ENCODE assay signal across 8 cellular contexts in the genomic region with DNA sequence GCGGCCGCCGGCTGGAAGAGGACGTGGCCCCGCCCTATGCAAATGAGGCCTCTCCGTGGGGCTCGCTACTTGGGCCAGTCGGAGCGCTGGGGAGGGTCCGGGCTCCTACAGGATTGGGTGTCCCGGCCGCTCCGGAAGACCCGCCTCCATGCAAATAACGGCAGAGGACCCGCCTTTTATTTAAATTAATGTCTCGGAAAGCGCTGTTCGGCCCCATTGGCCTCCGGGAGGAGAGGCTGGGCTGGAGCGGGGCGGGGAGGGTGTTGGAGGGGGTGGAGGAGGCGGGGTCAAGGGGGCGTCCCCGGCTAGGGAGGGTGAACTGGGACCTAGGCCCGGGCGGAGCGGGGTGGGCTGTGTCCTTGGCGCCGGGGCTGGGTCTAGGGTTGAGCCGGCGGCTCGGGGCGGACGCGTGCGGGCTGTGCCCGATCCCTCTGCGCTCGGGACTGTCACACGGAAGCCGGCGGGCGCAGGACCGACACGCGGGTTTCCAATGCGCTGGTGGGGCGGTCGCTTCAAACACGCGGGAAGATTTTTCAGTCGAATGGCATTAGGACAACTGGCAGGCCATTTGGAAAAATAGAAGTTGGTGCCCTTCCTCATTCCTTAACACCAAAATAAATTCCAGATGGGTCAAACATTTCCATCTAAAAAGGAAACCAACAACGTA. TPM values are rescaled to one million over a fixed set of nuclear protein-coding genes. Genes with fewer than 3 reads are reported as not detected.
DNase-seq lines count a peak whose midpoint lies in the region; ATAC-seq, FAIRE-seq and TF ChIP-seq lines count a peak whose summit lies in the region.

No MANE protein-coding gene starts in this region.

- H3K27me3 Mint-ChIP-seq in activated naive CD8-positive, alpha-beta T cell treated with anti-CD3 and anti-CD28 coated beads, Interleukin-2, amount 10 ng/mL, durations not matched to agents 7 days and 5 days = no peaks in the 10 kb centered on the region

- H3K36me3 ChIP-seq in pancreas = peaks cover 0 to 20% (median 5%) of the 10 kb centered on the region in 3 donors
- H3K36me3 ChIP-seq in tibial artery = peaks cover 17 to 33% (median 33%) of the 10 kb centered on the region in 3 donors

- H3K4me1 ChIP-seq in pancreas = peaks cover 0 to 6% (median 0%) of the 10 kb centered on the region in 3 donors
- peaks cover 0 to 74% (median 66%) of the 10 kb centered on the region in 4 donors for H3K4me1 ChIP-seq in tibial artery

- ATAC-seq in HG02678 (IDR thresholded peaks at IDR 0.05; ENCODE audit: unreplicated experiment) (peak; percentile 91), Right ventricle myocardium superior (ENCODE audit: poor library complexity) (peak; percentile 91), pancreas (peak; percentile 93 to 97 (median 94))
- peak; percentile 95 for ATAC-seq in activated naive CD8-positive, alpha-beta T cell treated with anti-CD3 and anti-CD28 coated beads, Interleukin-2, amount 10 ng/mL, durations not matched to agents 7 days and 5 days (ENCODE audit: low read depth)

- no peak for FAIRE-seq in pancreas (lab: Jason Lieb, UNC)

- H3K9me3 ChIP-seq in pancreas (no peaks in the 10 kb centered on the region), tibial artery (no peaks in the 10 kb centered on the region)

- peak overlapping the region; percentile 92 for H3K4me3 Mint-ChIP-seq in activated naive CD8-positive, alpha-beta T cell treated with anti-CD3 and anti-CD28 coated beads, Interleukin-2, amount 10 ng/mL, durations not matched to agents 7 days and 5 days

- WGBS in pancreas, 2 donors = 0 to 1% methylated on average over 41 to 54 of the region's 54 CpGs

- POLR2A ChIA-PET in activated naive CD8-positive, alpha-beta T cell treated with anti-CD3 and anti-CD28 coated beads, Interleukin-2, amount 10 ng/mL, durations not matched to agents 7 days and 5 days (lab: Charles Lee) = no interaction called here

- H3K4me1 Mint-ChIP-seq in activated naive CD8-positive, alpha-beta T cell treated with anti-CD3 and anti-CD28 coated beads, Interleukin-2, amount 10 ng/mL, durations not matched to agents 7 days and 5 days = peaks cover 29% of the 10 kb centered on the region

- peak overlapping the region; percentile 93 for H3K27ac Mint-ChIP-seq in activated naive CD8-positive, alpha-beta T cell treated with anti-CD3 and anti-CD28 coated beads, Interleukin-2, amount 10 ng/mL, durations not matched to agents 7 days and 5 days

- peak; percentile 95 for DNase-seq in GM12864 (ENCODE audit: low read depth)
- DNase-seq in NCI-H1105 treated with DMSO at 0.1 percent for 48 hours (lab: John Stamatoyannopoulos, UW) = peak; percentile 99
- peak; percentile 98 for DNase-seq in SKM-1 treated with dmso at 0.1 percent for 144 hours (lab: John Stamatoyannopoulos, UW; ENCODE audit: unreplicated experiment)
- DNase-seq in activated naive CD8-positive, alpha-beta T cell treated with anti-CD3 and anti-CD28 coated beads, Interleukin-2, amount 10 ng/mL, durations not matched to agents 7 days and 5 days = peak; percentile 93
- peak; percentile 100 for DNase-seq in Right ventricle myocardium superior
- DNase-seq in pancreas = peak; percentile 93 to 99 (median 99)
- DNase-seq in tibial artery = peak; percentile 100

- no peak for TF ChIP-seq CTCF in GM12864 (IDR thresholded peaks at IDR 0.05; ENCODE audit: low read depth, low read length, missing control alignments)
- TF ChIP-seq CTCF in pancreas (IDR thresholded peaks at IDR 0.05) = peak in 1 of 4 donors; percentile 3
- no peak for TF ChIP-seq CTCF in tibial artery (IDR thresholded peaks at IDR 0.05)

- intact Hi-C loops in Right ventricle myocardium superior (cut with DNase I) = loop anchor here (5.0 kb wide), 1 partner anchor 40 kb away; the partner anchor contains the start of gene POLD2
- intact Hi-C loops in pancreas (cut with DNase I) = no loop called here
- intact Hi-C loops in tibial artery (cut with DNase I; ENCODE audit: low total_unique reads) = loop anchor here (2.0 kb wide), 1 partner anchor 22 kb away; the partner anchor contains the start of gene AEBP1

- no peaks in the 10 kb centered on the region for H3K9me3 Mint-ChIP-seq in activated naive CD8-positive, alpha-beta T cell treated with anti-CD3 and anti-CD28 coated beads, Interleukin-2, amount 10 ng/mL, durations not matched to agents 7 days and 5 days

- H3K36me3 Mint-ChIP-seq in activated naive CD8-positive, alpha-beta T cell treated with anti-CD3 and anti-CD28 coated beads, Interleukin-2, amount 10 ng/mL, durations not matched to agents 7 days and 5 days = peaks cover 12% of the 10 kb centered on the region

- H3K27me3 ChIP-seq in pancreas (no peaks in the 10 kb centered on the region), tibial artery (no peaks in the 10 kb centered on the region)

- H3K27ac ChIP-seq in pancreas = peak overlapping the region; percentile 76 to 89 (median 82)
- peak overlapping the region; percentile 93 to 98 for H3K27ac ChIP-seq in tibial artery

- H3K4me3 ChIP-seq in GM12864 (ENCODE audit: low read depth, low read length) (peak overlapping the region; percentile 70), pancreas (peak overlapping the region; percentile 40 to 89 (median 76)), tibial artery (peak overlapping the region; percentile 91 to 95)

RNA-seq across cellular contexts. Expression of gene POLM, which starts 0.3 kb away (rescaled TPM):
- total RNA-seq in activated naive CD8-positive, alpha-beta T cell treated with anti-CD3 and anti-CD28 coated beads, Interleukin-2, amount 10 ng/mL, durations not matched to agents 7 days and 5 days = 10 to 100 TPM; 51.0 to 54.5 TPM
- total RNA-seq in Right ventricle myocardium superior (15.5 TPM), pancreas (10 to 100 TPM in 5 of 6 donors, 1 to 10 TPM in 1; 9.0 to 16.4 (median 11.5) TPM)
- polyA plus RNA-seq in pancreas = 10 to 100 TPM; 21.0 to 28.6 TPM

RNA-seq across cellular contexts. Expression of gene PGAM2, which starts 17.3 kb away (rescaled TPM):
- 1 to 10 TPM in 1 of 2 experiments, under 1 TPM in 1; 0.74 to 2.1 TPM for total RNA-seq in activated naive CD8-positive, alpha-beta T cell treated with anti-CD3 and anti-CD28 coated beads, Interleukin-2, amount 10 ng/mL, durations not matched to agents 7 days and 5 days
- total RNA-seq in Right ventricle myocardium superior (1,131 TPM), pancreas (under 1 TPM in 5 of 6 donors, not detected in 1; 0.49 to 0.73 (median 0.59) TPM)
- polyA plus RNA-seq in pancreas = 1 to 10 TPM; 3.3 to 6.7 TPM

RNA-seq across cellular contexts. Expression of gene AEBP1, which starts 21.5 kb away (rescaled TPM):
- 10 to 100 TPM; 21.5 to 22.0 TPM for total RNA-seq in activated naive CD8-positive, alpha-beta T cell treated with anti-CD3 and anti-CD28 coated beads, Interleukin-2, amount 10 ng/mL, durations not matched to agents 7 days and 5 days
- total RNA-seq in Right ventricle myocardium superior = 12.4 TPM
- 10 to 100 TPM in 3 of 6 donors, 1 to 10 TPM in 3; 5.1 to 49.3 (median 11.5) TPM for total RNA-seq in pancreas
- polyA plus RNA-seq in pancreas = 10 to 100 TPM; 19.9 to 21.4 TPM

RNA-seq across cellular contexts. Expression of gene DBNL, which starts 38.2 kb away (rescaled TPM):
- 100 to 1,000 TPM; 152 to 157 TPM for total RNA-seq in activated naive CD8-positive, alpha-beta T cell treated with anti-CD3 and anti-CD28 coated beads, Interleukin-2, amount 10 ng/mL, durations not matched to agents 7 days and 5 days
- 28.0 TPM for total RNA-seq in Right ventricle myocardium superior
- total RNA-seq in pancreas = 10 to 100 TPM; 22.1 to 46.9 (median 30.2) TPM
- 10 to 100 TPM; 44.9 to 53.7 TPM for polyA plus RNA-seq in pancreas

RNA-seq across cellular contexts. Expression of gene POLD2, which starts 40.7 kb away (rescaled TPM):
- 10 to 100 TPM; 99.3 to 99.4 TPM for total RNA-seq in activated naive CD8-positive, alpha-beta T cell treated with anti-CD3 and anti-CD28 coated beads, Interleukin-2, amount 10 ng/mL, durations not matched to agents 7 days and 5 days
- total RNA-seq in Right ventricle myocardium superior = 75.3 TPM
- 10 to 100 TPM; 40.6 to 57.3 (median 47.7) TPM for total RNA-seq in pancreas
- 10 to 100 TPM; 68.3 to 86.4 TPM for polyA plus RNA-seq in pancreas

Comparison
In these comparisons a context has a peak if more than half of its experiments do, and no peak if none do; other contexts are left out.
1. Peak in every context shown above with its lines: DNase-seq, ATAC-seq, H3K4me3 ChIP-seq and H3K27ac ChIP-seq.
2. RNA of gene PGAM2, which starts 17.3 kb away (total RNA-seq): 1,131 TPM in Right ventricle myocardium superior (single experiment); 0.74 to 2.1 TPM in activated naive CD8-positive, alpha-beta T cell treated with anti-CD3 and anti-CD28 coated beads, Interleukin-2, amount 10 ng/mL, durations not matched to agents 7 days and 5 days and 0.49 to 0.73 TPM in pancreas; every median in the first group is over 100 times any median in the second.
3. intact Hi-C loops: an anchor here in Right ventricle myocardium superior (5.0 kb wide) and tibial artery (2.0 kb wide); none called in pancreas.